18 cellular contexts compared by ENCODE assay signal in the genomic region with DNA sequence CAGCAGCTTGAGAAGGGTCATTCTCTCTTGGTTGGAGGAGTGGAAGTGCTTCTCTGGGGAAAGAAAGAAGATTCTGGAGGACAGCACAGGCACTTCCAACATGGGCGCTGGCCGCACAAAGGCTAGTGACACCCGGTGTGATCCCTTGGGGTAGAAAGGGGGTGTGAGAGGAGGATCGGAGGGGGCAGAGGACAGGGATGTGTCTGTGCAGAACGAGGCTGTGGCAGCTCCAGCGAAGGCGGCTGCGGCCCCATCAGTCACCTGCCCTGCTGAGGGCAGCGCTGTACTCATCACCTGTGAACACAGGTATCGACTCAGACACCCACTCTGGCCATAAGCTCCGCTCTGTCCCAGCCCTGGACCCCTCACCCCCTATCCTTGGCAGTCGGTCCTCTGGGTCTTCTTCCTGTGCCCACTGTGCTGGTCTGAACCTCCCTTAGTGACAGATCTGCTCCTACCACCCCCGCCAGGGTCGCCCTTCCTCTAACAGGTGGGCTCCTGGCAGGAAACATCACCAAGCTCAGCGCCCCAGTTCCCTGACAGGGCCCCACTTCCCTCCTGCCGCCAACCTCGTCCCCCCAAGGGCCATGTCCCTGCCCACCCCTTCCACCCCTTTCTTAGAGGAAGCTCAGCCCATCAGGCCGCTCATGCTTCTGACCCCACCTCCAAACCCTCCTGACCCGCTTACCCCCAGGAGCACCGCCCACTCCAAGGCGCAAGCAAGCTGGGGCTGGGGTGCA. TPM values are rescaled to one million over a fixed set of nuclear protein-coding genes. Genes with fewer than 3 reads are reported as not detected.
DNase-seq lines count a peak whose midpoint lies in the region; ATAC-seq and TF ChIP-seq lines count a peak whose summit lies in the region.
"Had no signal": no experiment of that assay in that cellular context is flagged by ENCODE, and none has a peak within 500 bp of the region (broad histone marks: within the 10 kb centered on the region; RNA-seq: fewer than 3 reads in every experiment).

No MANE protein-coding gene starts in this region.

- H4K20me1 ChIP-seq in OCI-LY3 (ENCODE audit: insufficient read depth, low read length) = no peaks in the 10 kb centered on the region

- peak overlapping the region; percentile 43; the same call in 1 of the 2 replicates for H2AFZ ChIP-seq in OCI-LY3 (ENCODE audit: low read depth, low read length)

- peaks cover 16% of the 10 kb centered on the region for H3K4me1 Mint-ChIP-seq in glutamatergic neuron (ENCODE audit: low read depth, unreplicated experiment)

- DNase-seq in GM12864 (ENCODE audit: low read depth) = no peak
- peak; percentile 15 for DNase-seq in glutamatergic neuron
- DNase-seq in sigmoid colon = peak; percentile 52
- DNase-seq in NCI-H2227 (lab: John Stamatoyannopoulos, UW; ENCODE audit: unreplicated experiment) = no peak
- DNase-seq in activated T-cell treated with anti-CD3 and anti-CD28 coated beads, Interleukin-2, amount 50 U/mL, for 1 hour = no peak
- DNase-seq: activated CD8-positive, alpha-beta memory T cell treated with anti-CD3 and anti-CD28 coated beads, Interleukin-2, amount 10 ng/mL, durations not matched to agents 7 days and 5 days; activated naive CD8-positive, alpha-beta T cell treated with anti-CD3 and anti-CD28 coated beads, Interleukin-2, amount 10 ng/mL, durations not matched to agents 7 days and 5 days; cortex of kidney; DMS153; NCI-H2081 treated with DMSO at 0.1 percent for 48 hours; nucleus accumbens; SW 1271 had no signal

- no peak for TF ChIP-seq EP300 in sigmoid colon (IDR thresholded peaks at IDR 0.05)

- H3K27me3 Mint-ChIP-seq in glutamatergic neuron (ENCODE audit: unreplicated experiment) = peaks cover 6% of the 10 kb centered on the region

- WGBS in sigmoid colon, 2 donors = 76 to 77% methylated on average over 21 of the region's 21 CpGs

- peaks cover 5% of the 10 kb centered on the region for H3K9me3 Mint-ChIP-seq in glutamatergic neuron (ENCODE audit: unreplicated experiment)
- H3K9me3 Mint-ChIP-seq: activated naive CD8-positive, alpha-beta T cell treated with anti-CD3 and anti-CD28 coated beads, Interleukin-2, amount 10 ng/mL, durations not matched to agents 7 days and 5 days; activated T-helper 17 cell treated with anti-CD3 and anti-CD28 coated beads, Interleukin-2, amount 50 U/mL, for 72 hours; CD8-positive, alpha-beta T cell had no signal

- ATAC-seq in HG03439 (IDR thresholded peaks at IDR 0.05; ENCODE audit: unreplicated experiment) = no peak
- ATAC-seq: activated CD8-positive, alpha-beta memory T cell treated with anti-CD3 and anti-CD28 coated beads, Interleukin-2, amount 10 ng/mL, durations not matched to agents 7 days and 5 days; activated T-helper 17 cell treated with anti-CD3 and anti-CD28 coated beads, Interleukin-2, amount 50 U/mL, for 72 hours had no signal

- H3K4me3 Mint-ChIP-seq in glutamatergic neuron (ENCODE audit: unreplicated experiment) = no peak overlapping the region
- H3K4me3 Mint-ChIP-seq: activated naive CD8-positive, alpha-beta T cell treated with anti-CD3 and anti-CD28 coated beads, Interleukin-2, amount 10 ng/mL, durations not matched to agents 7 days and 5 days had no signal

- intact Hi-C loops in sigmoid colon (cut with DNase I) = no loop called here

- H3K4me2 ChIP-seq in OCI-LY3 (ENCODE audit: low read length) = peak overlapping the region; percentile 84

- H3K27ac Mint-ChIP-seq in glutamatergic neuron (ENCODE audit: unreplicated experiment) = no peak overlapping the region
- H3K27ac Mint-ChIP-seq: activated CD8-positive, alpha-beta memory T cell treated with anti-CD3 and anti-CD28 coated beads, Interleukin-2, amount 10 ng/mL, durations not matched to agents 7 days and 5 days; activated naive CD8-positive, alpha-beta T cell treated with anti-CD3 and anti-CD28 coated beads, Interleukin-2, amount 10 ng/mL, durations not matched to agents 7 days and 5 days; activated T-helper 17 cell treated with anti-CD3 and anti-CD28 coated beads, Interleukin-2, amount 50 U/mL, for 72 hours; CD8-positive, alpha-beta T cell had no signal

- H3K9me3 ChIP-seq in OCI-LY3 (ENCODE audit: insufficient read depth, low read length) (no peaks in the 10 kb centered on the region), sigmoid colon (no peaks in the 10 kb centered on the region)
- H3K9me3 ChIP-seq: heart right ventricle had no signal

- no peak for TF ChIP-seq CTCF in GM12864 (IDR thresholded peaks at IDR 0.05; ENCODE audit: low read depth, low read length, missing control alignments)
- TF ChIP-seq CTCF in OCI-LY3 (IDR thresholded peaks at IDR 0.05; ENCODE audit: low read depth, low read length) = no peak
- no peak for TF ChIP-seq CTCF in glutamatergic neuron (IDR thresholded peaks at IDR 0.05; ENCODE audit: partially characterized antibody, unreplicated experiment)
- TF ChIP-seq CTCF in sigmoid colon (IDR thresholded peaks at IDR 0.05) = no peak

- H3K4me1 ChIP-seq in OCI-LY3 (ENCODE audit: low read length) (peaks cover 78% of the 10 kb centered on the region), sigmoid colon (peaks cover 0 to 3% (median 0%) of the 10 kb centered on the region in 4 donors)

- no peaks in the 10 kb centered on the region for H3K79me2 ChIP-seq in OCI-LY3 (ENCODE audit: low read length)

- H3K27me3 ChIP-seq in OCI-LY3 (ENCODE audit: low read depth, low read length) (peaks cover 40% of the 10 kb centered on the region), sigmoid colon (peaks cover 7 to 61% (median 39%) of the 10 kb centered on the region in 3 donors)

- no peaks in the 10 kb centered on the region for H3K36me3 Mint-ChIP-seq in glutamatergic neuron (ENCODE audit: unreplicated experiment)
- H3K36me3 Mint-ChIP-seq: activated CD8-positive, alpha-beta memory T cell treated with anti-CD3 and anti-CD28 coated beads, Interleukin-2, amount 10 ng/mL, durations not matched to agents 7 days and 5 days; activated naive CD8-positive, alpha-beta T cell treated with anti-CD3 and anti-CD28 coated beads, Interleukin-2, amount 10 ng/mL, durations not matched to agents 7 days and 5 days; CD8-positive, alpha-beta T cell had no signal

- H3K36me3 ChIP-seq in OCI-LY3 (replicated peaks; ENCODE audit: low read depth, low read length) (no peaks in the 10 kb centered on the region), sigmoid colon (no peaks in the 10 kb centered on the region)
- H3K36me3 ChIP-seq: heart right ventricle had no signal

- H3K4me3 ChIP-seq in GM12864 (ENCODE audit: low read depth, low read length) (peak overlapping the region; percentile 62), OCI-LY3 (ENCODE audit: low read length) (peak overlapping the region; percentile 71), sigmoid colon (no peak overlapping the region)
- H3K4me3 ChIP-seq: heart right ventricle had no signal

- H3K27ac ChIP-seq in OCI-LY3 (ENCODE audit: low read length) (no peak overlapping the region; the same call in 1 of the 2 replicates), sigmoid colon (no peak overlapping the region)
- H3K27ac ChIP-seq: heart right ventricle had no signal

- TF ChIP-seq POLR2A in sigmoid colon (IDR thresholded peaks at IDR 0.05) = no peak

- H3K9ac ChIP-seq in OCI-LY3 (ENCODE audit: low read length) = peak overlapping the region; percentile 53; the same call in 1 of the 2 replicates

RNA-seq across cellular contexts. Expression of gene TP73, which starts 20.1 kb away (rescaled TPM):
- total RNA-seq in glutamatergic neuron (ENCODE audit: unreplicated experiment) (13.0 TPM), sigmoid colon (not detected)
- polyA plus RNA-seq in sigmoid colon = under 1 TPM in 2 of 3 donors, not detected in 1; 0.22 to 0.69 TPM
- total RNA-seq: CD8-positive, alpha-beta T cell; HT1080 had no signal

RNA-seq across cellular contexts. Expression of gene WRAP73, which starts 22.5 kb away (rescaled TPM):
- 47.7 TPM for total RNA-seq in glutamatergic neuron (ENCODE audit: unreplicated experiment)
- total RNA-seq in sigmoid colon = 10 to 100 TPM; 11.4 to 17.2 (median 14.8) TPM
- 10 to 100 TPM; 17.4 to 24.2 (median 18.7) TPM for polyA plus RNA-seq in sigmoid colon

RNA-seq across cellular contexts. Expression of gene TPRG1L, which starts 47.6 kb away (rescaled TPM):
- 43.1 TPM for total RNA-seq in glutamatergic neuron (ENCODE audit: unreplicated experiment)
- 10 to 100 TPM; 34.9 to 51.8 (median 43.2) TPM for total RNA-seq in sigmoid colon
- 100 to 1,000 TPM in 1 of 3 donors, 10 to 100 TPM in 2; 43.6 to 105 (median 85.9) TPM for polyA plus RNA-seq in sigmoid colon

Comparison
In these comparisons a context has a peak if more than half of its experiments do, and no peak if none do; other contexts are left out.
1. DNase-seq: peak in glutamatergic neuron (single experiment) and sigmoid colon (single experiment); none in GM12864 (single experiment), NCI-H2227 (single experiment) and activated T-cell treated with anti-CD3 and anti-CD28 coated beads, Interleukin-2, amount 50 U/mL, for 1 hour (single experiment).
2. H3K4me3 ChIP-seq: peak in GM12864 (single experiment) and OCI-LY3 (single experiment); none in sigmoid colon (0 of 4).
3. RNA of gene TP73, which starts 20.1 kb away (total RNA-seq): 13.0 TPM in glutamatergic neuron (single experiment); not detected in sigmoid colon; every median in the first group is over 10 times any median in the second.